In genomic region chr2:53452400-53452799, GRCh38 we compare ENCODE assay signal across 26 cellular contexts.
"Had no signal": no experiment of that assay in that cellular context is flagged by ENCODE, and none has a peak within 500 bp of the region (broad histone marks: within the 10 kb centered on the region; RNA-seq: fewer than 3 reads in every experiment).

No MANE protein-coding gene starts in this region.

- H3K4me3 Mint-ChIP-seq: activated CD4-positive, alpha-beta memory T cell treated with anti-CD3 and anti-CD28 coated beads for 36 hours; activated CD4-positive, alpha-beta T cell treated with anti-CD3 and anti-CD28 coated beads, Interleukin-2, amount 10 ng/mL, durations not matched to agents 24 days and 14 days; activated naive CD4-positive, alpha-beta T cell treated with anti-CD3 and anti-CD28 coated beads, Interleukin-2, amount 10 ng/mL, durations not matched to agents 7 days and 5 days; activated naive CD8-positive, alpha-beta T cell treated with anti-CD3 and anti-CD28 coated beads, Interleukin-2, amount 10 ng/mL, durations not matched to agents 7 days and 5 days; brain; effector memory CD8-positive, alpha-beta T cell; memory B cell; natural killer cell had no signal

- H3K4me3 ChIP-seq: ascending aorta, gastrocnemius medialis, spleen, tibial nerve had no signal

- ATAC-seq: activated CD4-positive, CD25-positive, alpha-beta regulatory T cell treated with anti-CD3 and anti-CD28 coated beads, Interleukin-2, amount 50 U/mL, for 24 hours; effector memory CD8-positive, alpha-beta T cell; left cardiac atrium; natural killer cell; right cardiac atrium had no signal

- DNase-seq: activated CD4-positive, alpha-beta memory T cell treated with anti-CD3 and anti-CD28 coated beads for 36 hours; activated CD4-positive, alpha-beta T cell treated with anti-CD3 and anti-CD28 coated beads, Interleukin-2, amount 10 ng/mL, durations not matched to agents 24 days and 14 days; activated CD8-positive, alpha-beta memory T cell treated with anti-CD3 and anti-CD28 coated beads, Interleukin-2, amount 50 U/mL, for 4 hours; activated gamma-delta T cell; activated naive CD4-positive, alpha-beta T cell treated with anti-CD3 and anti-CD28 coated beads, Interleukin-2, amount 10 ng/mL, durations not matched to agents 7 days and 5 days; activated naive CD8-positive, alpha-beta T cell treated with anti-CD3 and anti-CD28 coated beads, Interleukin-2, amount 10 ng/mL, durations not matched to agents 7 days and 5 days; activated T-cell treated with anti-CD3 and anti-CD28 coated beads, Interleukin-2, amount 50 U/mL, for 1 hour; caudate nucleus; cortex of kidney; effector memory CD8-positive, alpha-beta T cell; erythroblast; gastrocnemius medialis; glutamatergic neuron; left cardiac atrium; natural killer cell; posterior cingulate gyrus; right cardiac atrium; spleen; stimulated activated naive CD4-positive, alpha-beta T cell; T-helper 9 cell had no signal

- H3K27ac ChIP-seq: gastrocnemius medialis, spleen, tibial nerve, VCaP had no signal

- H3K9me3 ChIP-seq: ascending aorta, gastrocnemius medialis, spleen, tibial nerve had no signal

- H3K4me1 ChIP-seq: spleen had no signal

- H3K27me3 ChIP-seq: ascending aorta, gastrocnemius medialis, spleen, tibial nerve had no signal

- H3K4me1 Mint-ChIP-seq: activated CD4-positive, alpha-beta T cell treated with anti-CD3 and anti-CD28 coated beads, Interleukin-2, amount 10 ng/mL, durations not matched to agents 24 days and 14 days; activated naive CD4-positive, alpha-beta T cell treated with anti-CD3 and anti-CD28 coated beads, Interleukin-2, amount 10 ng/mL, durations not matched to agents 7 days and 5 days; activated naive CD8-positive, alpha-beta T cell treated with anti-CD3 and anti-CD28 coated beads, Interleukin-2, amount 10 ng/mL, durations not matched to agents 7 days and 5 days; memory B cell; natural killer cell had no signal

- H3K9me3 Mint-ChIP-seq: activated CD4-positive, alpha-beta memory T cell treated with anti-CD3 and anti-CD28 coated beads for 36 hours; activated CD4-positive, alpha-beta T cell treated with anti-CD3 and anti-CD28 coated beads, Interleukin-2, amount 10 ng/mL, durations not matched to agents 24 days and 14 days; activated naive CD4-positive, alpha-beta T cell treated with anti-CD3 and anti-CD28 coated beads, Interleukin-2, amount 10 ng/mL, durations not matched to agents 7 days and 5 days; activated naive CD8-positive, alpha-beta T cell treated with anti-CD3 and anti-CD28 coated beads, Interleukin-2, amount 10 ng/mL, durations not matched to agents 7 days and 5 days; effector memory CD8-positive, alpha-beta T cell had no signal

- H3K27me3 Mint-ChIP-seq: activated CD4-positive, alpha-beta memory T cell treated with anti-CD3 and anti-CD28 coated beads for 36 hours; activated CD4-positive, alpha-beta T cell treated with anti-CD3 and anti-CD28 coated beads, Interleukin-2, amount 10 ng/mL, durations not matched to agents 24 days and 14 days; activated naive CD4-positive, alpha-beta T cell treated with anti-CD3 and anti-CD28 coated beads, Interleukin-2, amount 10 ng/mL, durations not matched to agents 7 days and 5 days; brain; effector memory CD8-positive, alpha-beta T cell; memory B cell had no signal

- H3K27ac Mint-ChIP-seq: activated CD4-positive, alpha-beta memory T cell treated with anti-CD3 and anti-CD28 coated beads for 36 hours; activated CD4-positive, alpha-beta T cell treated with anti-CD3 and anti-CD28 coated beads, Interleukin-2, amount 10 ng/mL, durations not matched to agents 24 days and 14 days; activated naive CD4-positive, alpha-beta T cell treated with anti-CD3 and anti-CD28 coated beads, Interleukin-2, amount 10 ng/mL, durations not matched to agents 7 days and 5 days; activated naive CD8-positive, alpha-beta T cell treated with anti-CD3 and anti-CD28 coated beads, Interleukin-2, amount 10 ng/mL, durations not matched to agents 7 days and 5 days; effector memory CD8-positive, alpha-beta T cell; memory B cell; natural killer cell had no signal

- H3K36me3 Mint-ChIP-seq: activated CD4-positive, alpha-beta memory T cell treated with anti-CD3 and anti-CD28 coated beads for 36 hours; activated naive CD4-positive, alpha-beta T cell treated with anti-CD3 and anti-CD28 coated beads, Interleukin-2, amount 10 ng/mL, durations not matched to agents 7 days and 5 days; activated naive CD8-positive, alpha-beta T cell treated with anti-CD3 and anti-CD28 coated beads, Interleukin-2, amount 10 ng/mL, durations not matched to agents 7 days and 5 days; brain; memory B cell; natural killer cell had no signal

- H3K36me3 ChIP-seq: ascending aorta, gastrocnemius medialis, spleen, tibial nerve had no signal
